In genomic region chr15:69117431-69117841, GRCh38 we compare ENCODE assay signal across 16 cellular contexts. TPM values are rescaled to one million over a fixed set of nuclear protein-coding genes. Genes with fewer than 3 reads are reported as not detected.
DNase-seq lines count a peak whose midpoint lies in the region; ATAC-seq and TF ChIP-seq lines count a peak whose summit lies in the region.
"Had no signal": no experiment of that assay in that cellular context is flagged by ENCODE, and none has a peak within 500 bp of the region (broad histone marks: within the 10 kb centered on the region; RNA-seq: fewer than 3 reads in every experiment).

No MANE protein-coding gene starts in this region.

- no peak for TF ChIP-seq EP300 in ovary (IDR thresholded peaks at IDR 0.05)

- no peak overlapping the region for H3K9ac ChIP-seq in smooth muscle cell (ENCODE audit: low read depth)
- H3K9ac ChIP-seq in Karpas-422 (ENCODE audit: low read length): no peak overlapping the region

- H3K4me2 ChIP-seq in smooth muscle cell (peak overlapping the region; percentile 4), Karpas-422 (ENCODE audit: low read depth, low read length, poor library complexity, severe bottlenecking) (no peak overlapping the region)

- H3K4me1 ChIP-seq in breast epithelium: peaks cover 0 to 9% of the 10 kb centered on the region in 2 donors
- peaks cover 31% of the 10 kb centered on the region for H3K4me1 ChIP-seq in smooth muscle cell (ENCODE audit: low read depth)
- H3K4me1 ChIP-seq in ovary (ENCODE audit: insufficient read depth): no peaks in the 10 kb centered on the region
- H3K4me1 ChIP-seq in Karpas-422 (ENCODE audit: low read length): no peaks in the 10 kb centered on the region

- intact Hi-C loops in breast epithelium (cut with DNase I; ENCODE audit: low total_unique reads) (no loop called here), ovary (cut with DNase I) (no loop called here)

- no peak for TF ChIP-seq POLR2A in breast epithelium (IDR thresholded peaks at IDR 0.05)
- no peak for TF ChIP-seq POLR2A in ovary (IDR thresholded peaks at IDR 0.05)

- TF ChIP-seq CTCF in breast epithelium (IDR thresholded peaks at IDR 0.05) (no peak), smooth muscle cell (IDR thresholded peaks at IDR 0.05; ENCODE audit: borderline replicate concordance, insufficient read depth, poor library complexity, severe bottlenecking) (no peak), ovary (IDR thresholded peaks at IDR 0.05) (no peak)

- H3K36me3 ChIP-seq in breast epithelium (no peaks in the 10 kb centered on the region), smooth muscle cell (ENCODE audit: low read depth) (no peaks in the 10 kb centered on the region), ovary (no peaks in the 10 kb centered on the region), Karpas-422 (ENCODE audit: insufficient read depth, low read length) (no peaks in the 10 kb centered on the region)

- H3K79me2 ChIP-seq in smooth muscle cell (ENCODE audit: low read depth) (no peaks in the 10 kb centered on the region), Karpas-422 (ENCODE audit: low read length) (no peaks in the 10 kb centered on the region)

- no peaks in the 10 kb centered on the region for H3K9me3 ChIP-seq in breast epithelium
- no peaks in the 10 kb centered on the region for H3K9me3 ChIP-seq in smooth muscle cell (replicated peaks; ENCODE audit: low read depth)
- no peaks in the 10 kb centered on the region for H3K9me3 ChIP-seq in ovary
- H3K9me3 ChIP-seq in Karpas-422 (ENCODE audit: low read length): no peaks in the 10 kb centered on the region

- peak; percentile 32 for DNase-seq in NCI-H2107 treated with DMSO at 0.1 percent for 48 hours (lab: John Stamatoyannopoulos, UW; ENCODE audit: unreplicated experiment)
- no peak for DNase-seq in NCI-H2107 (lab: John Stamatoyannopoulos, UW)
- no peak for DNase-seq in breast epithelium (ENCODE audit: low spot score in 2 of 2)
- DNase-seq in iPS-NIHi7 (ENCODE audit: extremely low spot score): peak; percentile 62
- DNase-seq in smooth muscle cell (lab: John Stamatoyannopoulos, UW; ENCODE audit: unreplicated experiment): no peak
- no peak for DNase-seq in ovary
- no peak for DNase-seq in Karpas-422
- DNase-seq: activated CD4-positive, alpha-beta memory T cell treated with anti-CD3 and anti-CD28 coated beads for 36 hours; activated T-cell treated with anti-CD3 and anti-CD28 coated beads, Interleukin-2, amount 50 U/mL, for 72 hours; cerebellar nuclear complex; left cardiac atrium; naive thymus-derived CD4-positive, alpha-beta T cell; OCI-M1; stimulated activated CD4-positive, alpha-beta T cell treated with anti-CD3 and anti-CD28 coated beads, Interleukin-2, amount 100 ng/mL, for 24 hours had no signal

- H3K27ac ChIP-seq in breast epithelium (peak overlapping the region; percentile 32 to 55), smooth muscle cell (ENCODE audit: low read depth) (no peak overlapping the region), ovary (no peak overlapping the region), Karpas-422 (ENCODE audit: low read length) (no peak overlapping the region)
- H3K27ac ChIP-seq: SK-N-MC had no signal

- 11% methylated on average over 7 of the region's 7 CpGs for WGBS in smooth muscle cell (ENCODE audit: low lambda C conversion rate)
- WGBS in ovary, 3 donors: 31 to 37% (median 36%) methylated on average over 7 of the region's 7 CpGs

- no peaks in the 10 kb centered on the region for H3F3A ChIP-seq in smooth muscle cell (ENCODE audit: low read depth)

- H2AFZ ChIP-seq in smooth muscle cell (ENCODE audit: low read depth) (no peak overlapping the region), Karpas-422 (ENCODE audit: low read length) (no peak overlapping the region)

- no peak for ATAC-seq in GM18867 (IDR thresholded peaks at IDR 0.05; ENCODE audit: unreplicated experiment)
- ATAC-seq: activated T-cell treated with anti-CD3 and anti-CD28 coated beads, Interleukin-2, amount 50 U/mL, for 72 hours; naive thymus-derived CD4-positive, alpha-beta T cell had no signal

- H3K27me3 ChIP-seq in breast epithelium (no peaks in the 10 kb centered on the region), smooth muscle cell (ENCODE audit: low read depth) (peaks cover 39% of the 10 kb centered on the region), ovary (no peaks in the 10 kb centered on the region), Karpas-422 (ENCODE audit: low read length) (0 out of 2 replicates have a peak, but pooled peaks cover 3% of the 10 kb centered on the region)

- H4K20me1 ChIP-seq in smooth muscle cell (ENCODE audit: low read depth): no peaks in the 10 kb centered on the region
- H4K20me1 ChIP-seq in Karpas-422 (ENCODE audit: insufficient read depth, low read depth, low read length): no peaks in the 10 kb centered on the region

- H3K4me3 ChIP-seq in breast epithelium: no peak overlapping the region
- no peak overlapping the region for H3K4me3 ChIP-seq in smooth muscle cell
- no peak overlapping the region for H3K4me3 ChIP-seq in ovary
- H3K4me3 ChIP-seq in Karpas-422 (ENCODE audit: low read length): no peak overlapping the region

- H3K9me2 ChIP-seq in Karpas-422 (replicated peaks; ENCODE audit: insufficient read depth, low read length): no peaks in the 10 kb centered on the region

RNA-seq across cellular contexts. Expression of gene GLCE, which starts 43.0 kb away (rescaled TPM):
- total RNA-seq in breast epithelium (10 to 100 TPM; 15.0 to 52.2 (median 28.8) TPM), smooth muscle cell (26.6 and 30.7 TPM in 2 replicates), ovary (10 to 100 TPM; 12.2 to 23.2 (median 17.5) TPM)
- polyA plus RNA-seq in smooth muscle cell (7.7 and 8.3 TPM in 2 replicates), ovary (10 to 100 TPM; 13.0 to 15.6 TPM)
- total RNA-seq in Karpas-422 (2014; rRNA removed; shearing (Covaris generic); ENCODE audit: low replicate concordance): 1.9 and 6.4 TPM in 2 replicates

Comparison
In these comparisons a context has a peak if more than half of its experiments do, and no peak if none do; other contexts are left out.
1. DNase-seq: peak in NCI-H2107 treated with DMSO at 0.1 percent for 48 hours (single experiment) and iPS-NIHi7 (single experiment); none in NCI-H2107 (single experiment), breast epithelium (0 of 2), smooth muscle cell (single experiment), ovary (0 of 5) and Karpas-422 (single experiment).
2. H3K27ac ChIP-seq: peak in breast epithelium (2 of 2); none in smooth muscle cell (single experiment), ovary (0 of 2) and Karpas-422 (single experiment).